ENCODE assay signal across 27 cellular contexts in the genomic region with DNA sequence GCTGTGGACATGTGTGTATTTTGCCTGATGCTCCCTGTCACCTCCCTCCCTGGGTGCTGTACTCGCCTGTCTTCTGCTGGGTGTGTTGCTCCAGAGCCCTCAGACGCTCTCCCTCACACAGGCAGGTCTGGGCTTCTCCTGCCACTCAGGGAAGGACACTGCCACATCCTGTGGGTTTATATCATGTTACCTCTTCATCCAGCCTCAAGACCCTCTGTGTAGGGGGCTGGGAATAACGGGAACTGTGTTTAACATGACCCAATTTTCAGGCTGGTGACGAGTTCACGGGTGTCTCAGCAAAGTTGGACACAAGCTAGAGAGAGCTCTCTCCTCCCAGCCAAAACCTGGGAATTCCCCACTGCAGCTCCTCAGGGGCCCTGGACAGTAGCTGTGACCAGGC. TPM values are rescaled to one million over a fixed set of nuclear protein-coding genes. Genes with fewer than 3 reads are reported as not detected.
A peak's percentile ranks its signal among the peaks of the same experiment; 100 is the strongest.
DNase-seq lines count a peak whose midpoint lies in the region; ATAC-seq, FAIRE-seq and TF ChIP-seq lines count a peak whose summit lies in the region.
"Had no signal": no experiment of that assay in that cellular context is flagged by ENCODE, and none has a peak within 500 bp of the region (broad histone marks: within the 10 kb centered on the region; RNA-seq: fewer than 3 reads in every experiment).

No MANE protein-coding gene starts in this region.

- no peak overlapping the region for H3K18ac ChIP-seq in H9 (ENCODE audit: insufficient read length, low read depth, low read length)

- H3K4me3 ChIP-seq in BLaER1: no peak overlapping the region
- no peak overlapping the region for H3K4me3 ChIP-seq in bronchial epithelial cell (ENCODE audit: low read depth, low read length)
- H3K4me3 ChIP-seq in right cardiac atrium (ENCODE audit: low read length): no peak overlapping the region
- H3K4me3 ChIP-seq: skin epidermis, testis, vagina had no signal

- TF ChIP-seq CTCF in H9 (conservative IDR thresholded peaks at IDR 0.05) (no peak), bronchial epithelial cell (IDR thresholded peaks at IDR 0.05; ENCODE audit: insufficient read depth, low read length, severe bottlenecking) (no peak)

- H4K20me1 ChIP-seq in BLaER1 (no peaks in the 10 kb centered on the region), H9 (ENCODE audit: control insufficient read depth, insufficient read depth, insufficient read length) (no peaks in the 10 kb centered on the region)

- peak overlapping the region in 2 of 3 experiments; percentile 8 to 79; a peak in 1 of 7 replicates for H3K27ac Mint-ChIP-seq in H9
- H3K27ac Mint-ChIP-seq: CD4-positive, CD25-positive, alpha-beta regulatory T cell had no signal

- no peak overlapping the region for H3K14ac ChIP-seq in H9 (ENCODE audit: insufficient read depth, low read length)

- FAIRE-seq in bronchial epithelial cell (lab: Jason Lieb, UNC): peak; percentile 47

- no peak overlapping the region for H4K5ac ChIP-seq in H9 (ENCODE audit: insufficient read length, low read depth, low read length)

- ATAC-seq in right cardiac atrium (peak in 1 of 2 donors; percentile 1), GM21717 (IDR thresholded peaks at IDR 0.05; ENCODE audit: unreplicated experiment) (no peak), GM19035 (IDR thresholded peaks at IDR 0.05; ENCODE audit: unreplicated experiment) (no peak)

- H3K9me3 ChIP-seq in BLaER1: no peaks in the 10 kb centered on the region
- no peaks in the 10 kb centered on the region for H3K9me3 ChIP-seq in H9 (ENCODE audit: control insufficient read depth, low read depth, low read length)
- H3K9me3 ChIP-seq in right cardiac atrium (ENCODE audit: control insufficient read depth, low read length): no peaks in the 10 kb centered on the region
- H3K9me3 ChIP-seq: neutrophil, testis, vagina had no signal

- H3K36me3 ChIP-seq in BLaER1: peaks cover 34% of the 10 kb centered on the region
- peaks cover 13% of the 10 kb centered on the region for H3K36me3 ChIP-seq in bronchial epithelial cell (ENCODE audit: control insufficient read depth, insufficient read depth, low read length)

- no peak overlapping the region for H3T11ph ChIP-seq in H9 (ENCODE audit: low read length)

- no peak overlapping the region for H2BK15ac ChIP-seq in H9 (ENCODE audit: low read depth, low read length)

- H2BK120ac ChIP-seq in H9 (ENCODE audit: low read depth, low read length, poor library complexity, severe bottlenecking): no peak overlapping the region

- no CpG with 5 or more reads among the region's 5 CpGs for WGBS in H9 (ENCODE audit: extremely low coverage, insufficient read length, low lambda C conversion rate)
- 70% methylated on average over 5 of the region's 5 CpGs for WGBS in right cardiac atrium

- H3K4me2 ChIP-seq in BLaER1 (peak overlapping the region; percentile 78), H9 (ENCODE audit: insufficient read depth, insufficient read length, low read length) (no peak overlapping the region)
- H3K4me2 ChIP-seq: KMS-11 had no signal

- no peaks in the 10 kb centered on the region for H3K27me3 Mint-ChIP-seq in H9 (ENCODE audit: low read depth)
- H3K27me3 Mint-ChIP-seq: activated naive CD4-positive, alpha-beta T cell treated with anti-CD3 and anti-CD28 coated beads, Interleukin-2, amount 10 ng/mL, durations not matched to agents 7 days and 5 days; CD4-positive, CD25-positive, alpha-beta regulatory T cell had no signal

- intact Hi-C loops in right cardiac atrium (cut with DNase I): no loop called here

- no peaks in the 10 kb centered on the region for H3K4me1 Mint-ChIP-seq in H9
- H3K4me1 Mint-ChIP-seq: activated naive CD4-positive, alpha-beta T cell treated with anti-CD3 and anti-CD28 coated beads, Interleukin-2, amount 10 ng/mL, durations not matched to agents 7 days and 5 days had no signal

- H3K36me3 Mint-ChIP-seq in H9 (ENCODE audit: insufficient read depth in 1 of 3, low read depth in 3 of 3): peaks cover 4 to 37% (median 28%) of the 10 kb centered on the region in 3 experiments; a peak in 5 of 7 replicates

- H3K4me1 ChIP-seq in BLaER1 (peaks cover 48% of the 10 kb centered on the region), H9 (ENCODE audit: insufficient read depth, low read length) (no peaks in the 10 kb centered on the region), right cardiac atrium (ENCODE audit: control insufficient read depth, insufficient read depth, low read length) (no peaks in the 10 kb centered on the region)
- H3K4me1 ChIP-seq: testis had no signal

- no peak overlapping the region for H3K23ac ChIP-seq in H9 (ENCODE audit: insufficient read length, low read depth, low read length)

- H3K27ac ChIP-seq in BLaER1: peak overlapping the region; percentile 73
- H3K27ac ChIP-seq in H9 (ENCODE audit: insufficient read length, low read depth, low read length): no peak overlapping the region
- H3K27ac ChIP-seq in right cardiac atrium (ENCODE audit: low read length): peak overlapping the region; percentile 33
- H3K27ac ChIP-seq: KMS-11, neutrophil, skin epidermis, testis, vagina had no signal

- no peak for DNase-seq in H9
- no peak for DNase-seq in bronchial epithelial cell (ENCODE audit: low read depth)
- no peak for DNase-seq in right cardiac atrium
- no peak for DNase-seq in NCI-H146 (lab: John Stamatoyannopoulos, UW)
- DNase-seq in COLO668 (lab: John Stamatoyannopoulos, UW; ENCODE audit: unreplicated experiment): no peak
- DNase-seq: activated CD4-positive, alpha-beta T cell treated with anti-CD3 and anti-CD28 coated beads for 48 hours; activated naive CD4-positive, alpha-beta T cell treated with anti-CD3 and anti-CD28 coated beads, Interleukin-2, amount 10 ng/mL, durations not matched to agents 7 days and 5 days; activated T-cell treated with anti-CD3 and anti-CD28 coated beads, Interleukin-2, amount 50 U/mL, for 48 hours; CD4-positive, CD25-positive, alpha-beta regulatory T cell; cerebellar nuclear complex; effector CD8-positive, alpha-beta T cell; foreskin fibroblast; GOT3; mesenchymal stem cell; NCI-H1694; NCI-H526 treated with DMSO at 0.1 percent for 48 hours; testis had no signal

- H3K4ac ChIP-seq in H9 (ENCODE audit: low read depth, low read length): no peak overlapping the region

- H3K27me3 ChIP-seq in BLaER1: no peaks in the 10 kb centered on the region
- no peaks in the 10 kb centered on the region for H3K27me3 ChIP-seq in H9 (ENCODE audit: insufficient read depth, low read length)
- H3K27me3 ChIP-seq in bronchial epithelial cell (ENCODE audit: control insufficient read depth, insufficient read depth, low read length): no peaks in the 10 kb centered on the region
- H3K27me3 ChIP-seq in right cardiac atrium (ENCODE audit: control insufficient read depth, insufficient read depth): no peaks in the 10 kb centered on the region
- H3K27me3 ChIP-seq: neutrophil, testis, vagina had no signal

- H3K9ac ChIP-seq in BLaER1 (peak overlapping the region; percentile 69), H9 (ENCODE audit: extremely low read depth, insufficient read length, low read length) (no peak overlapping the region)
- H3K9ac ChIP-seq: KMS-11 had no signal

- H3K79me2 ChIP-seq in H9 (ENCODE audit: insufficient read depth, low read length): no peaks in the 10 kb centered on the region

- no peak overlapping the region for H2BK20ac ChIP-seq in H9 (ENCODE audit: low read depth, low read length, poor library complexity, severe bottlenecking)

- H4K91ac ChIP-seq in H9 (ENCODE audit: insufficient read length, low read depth, low read length): no peak overlapping the region

- H2AFZ ChIP-seq in H9 (ENCODE audit: low read length): no peak overlapping the region

- H3K23me2 ChIP-seq in H9 (ENCODE audit: insufficient read length, low read depth, low read length, poor library complexity, severe bottlenecking): no peaks in the 10 kb centered on the region

- no peak overlapping the region for H3K56ac ChIP-seq in H9 (ENCODE audit: insufficient read length, low read depth, low read length)

- no peak overlapping the region for H4K8ac ChIP-seq in H9 (replicated peaks; ENCODE audit: insufficient read length, low read depth, low read length)

- H3K4me3 Mint-ChIP-seq in H9: no peak overlapping the region
- H3K4me3 Mint-ChIP-seq: activated naive CD4-positive, alpha-beta T cell treated with anti-CD3 and anti-CD28 coated beads, Interleukin-2, amount 10 ng/mL, durations not matched to agents 7 days and 5 days; CD4-positive, CD25-positive, alpha-beta regulatory T cell had no signal

- H2BK12ac ChIP-seq in H9 (ENCODE audit: insufficient read length, low read depth, low read length): no peak overlapping the region

- H3K9me3 Mint-ChIP-seq in H9: no peaks in the 10 kb centered on the region
- H3K9me3 Mint-ChIP-seq: activated naive CD4-positive, alpha-beta T cell treated with anti-CD3 and anti-CD28 coated beads, Interleukin-2, amount 10 ng/mL, durations not matched to agents 7 days and 5 days; CD4-positive, CD25-positive, alpha-beta regulatory T cell had no signal

- no peak overlapping the region for H2BK5ac ChIP-seq in H9 (ENCODE audit: insufficient read length, low read length)

- H2AK5ac ChIP-seq in H9 (ENCODE audit: insufficient read length, low read length): no peak overlapping the region

- H3K79me1 ChIP-seq in H9 (ENCODE audit: insufficient read depth, low read depth, low read length, poor library complexity, severe bottlenecking): no peaks in the 10 kb centered on the region

RNA-seq across cellular contexts. Expression of gene MYBPC3, which starts 24.6 kb away (rescaled TPM):
- total RNA-seq in H9 (2021) (not detected in 2 replicates), bronchial epithelial cell (under 0.01 TPM in 1 of 2 replicates, not detected in the other), right cardiac atrium (1,000 to 10,000 TPM in 3 of 4 donors, 100 to 1,000 TPM in 1; 953 to 1,924 (median 1,412) TPM)
- 1,009 TPM for polyA plus RNA-seq in right cardiac atrium
- total RNA-seq: activated CD8-positive, alpha-beta memory T cell treated with anti-CD3 and anti-CD28 coated beads for 36 hours; CD4-positive, CD25-positive, alpha-beta regulatory T cell; T-helper 1 cell treated with Interleukin-12 subunit alpha and Interleukin-12 subunit beta and Interleukin-4 antibody, amounts not matched to agents 30 ng/mL and 1 ng/mL, for 36 hours; vagina had no signal
- polyA plus RNA-seq: AG04450; CD4-positive, CD25-positive, alpha-beta regulatory T cell had no signal

RNA-seq across cellular contexts. Expression of gene SPI1, which starts 50.4 kb away (rescaled TPM):
- not detected in 2 replicates for total RNA-seq in H9 (2021)
- total RNA-seq in bronchial epithelial cell: not detected in 2 replicates
- total RNA-seq in right cardiac atrium: 10 to 100 TPM; 11.6 to 24.1 (median 18.6) TPM
- 5.9 TPM for polyA plus RNA-seq in right cardiac atrium
- total RNA-seq: activated CD8-positive, alpha-beta memory T cell treated with anti-CD3 and anti-CD28 coated beads for 36 hours; T-helper 1 cell treated with Interleukin-12 subunit alpha and Interleukin-12 subunit beta and Interleukin-4 antibody, amounts not matched to agents 30 ng/mL and 1 ng/mL, for 36 hours had no signal
- polyA plus RNA-seq: AG04450 had no signal

RNA-seq across cellular contexts. Expression of gene MADD, which starts 58.0 kb away (rescaled TPM):
- 36.9 and 41.0 TPM in 2 replicates for total RNA-seq in H9 (2021)
- 8.4 and 9.0 TPM in 2 replicates for total RNA-seq in bronchial epithelial cell
- total RNA-seq in right cardiac atrium: 10 to 100 TPM; 42.2 to 73.7 (median 54.7) TPM
- 27.9 TPM for polyA plus RNA-seq in right cardiac atrium

Comparison
In these comparisons a context has a peak if more than half of its experiments do, and no peak if none do; other contexts are left out.
1. RNA of gene MYBPC3, which starts 24.6 kb away (total RNA-seq): 953 to 1,924 TPM in right cardiac atrium; not detected in H9 and under 0.01 TPM in bronchial epithelial cell; every median in the first group is over 100 times any median in the second.
2. RNA of gene SPI1, which starts 50.4 kb away (total RNA-seq): 11.6 to 24.1 TPM in right cardiac atrium; not detected in H9 and not detected in bronchial epithelial cell; every median in the first group is over 10 times any median in the second.